1 cellular context compared by ENCODE assay signal in the genomic region with DNA sequence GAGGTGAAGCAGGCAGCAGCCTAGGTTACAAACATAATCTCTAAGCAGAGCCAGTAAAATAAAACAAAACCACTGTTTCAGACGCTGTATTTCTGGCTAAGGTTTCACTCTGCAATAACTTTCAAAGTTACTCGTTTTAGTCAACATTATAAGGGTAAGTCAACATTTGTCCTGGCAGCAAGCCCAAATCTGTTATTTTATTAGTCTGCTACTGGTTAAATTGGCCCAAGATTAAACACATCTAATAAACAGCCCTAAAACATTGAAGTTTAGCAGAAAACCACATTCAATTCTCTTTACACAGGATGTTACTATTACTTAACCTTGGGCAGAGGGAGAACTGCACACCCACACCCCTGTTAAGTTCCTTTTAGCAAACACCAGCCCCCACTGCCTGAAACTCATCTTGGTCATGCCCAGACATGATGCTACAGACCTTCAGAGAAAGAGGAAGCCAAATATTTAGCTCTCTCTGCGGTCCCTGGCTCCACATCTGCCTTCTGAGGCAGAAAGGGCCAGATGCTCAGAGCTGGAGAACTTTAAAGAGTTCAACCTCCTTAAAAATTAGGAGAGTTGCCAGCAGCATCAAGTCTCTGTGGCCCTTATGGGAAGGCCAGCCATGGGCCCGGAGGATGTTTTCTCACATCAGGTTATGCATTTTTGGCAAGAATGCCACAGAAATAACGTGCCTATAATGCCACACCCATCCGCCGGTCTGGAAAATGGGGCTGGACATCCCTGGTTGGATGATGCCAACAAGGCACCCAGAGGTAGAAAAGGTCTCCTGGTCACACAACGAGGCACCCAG.
TF ChIP-seq lines count a peak whose summit lies in the region.

No MANE protein-coding gene starts in this region.

TF ChIP-seq in liver, 16 proteins besides CTCF, POLR2A, EP300 and RAD21 (continued from another document):
- TF ChIP-seq, protein P1, sequence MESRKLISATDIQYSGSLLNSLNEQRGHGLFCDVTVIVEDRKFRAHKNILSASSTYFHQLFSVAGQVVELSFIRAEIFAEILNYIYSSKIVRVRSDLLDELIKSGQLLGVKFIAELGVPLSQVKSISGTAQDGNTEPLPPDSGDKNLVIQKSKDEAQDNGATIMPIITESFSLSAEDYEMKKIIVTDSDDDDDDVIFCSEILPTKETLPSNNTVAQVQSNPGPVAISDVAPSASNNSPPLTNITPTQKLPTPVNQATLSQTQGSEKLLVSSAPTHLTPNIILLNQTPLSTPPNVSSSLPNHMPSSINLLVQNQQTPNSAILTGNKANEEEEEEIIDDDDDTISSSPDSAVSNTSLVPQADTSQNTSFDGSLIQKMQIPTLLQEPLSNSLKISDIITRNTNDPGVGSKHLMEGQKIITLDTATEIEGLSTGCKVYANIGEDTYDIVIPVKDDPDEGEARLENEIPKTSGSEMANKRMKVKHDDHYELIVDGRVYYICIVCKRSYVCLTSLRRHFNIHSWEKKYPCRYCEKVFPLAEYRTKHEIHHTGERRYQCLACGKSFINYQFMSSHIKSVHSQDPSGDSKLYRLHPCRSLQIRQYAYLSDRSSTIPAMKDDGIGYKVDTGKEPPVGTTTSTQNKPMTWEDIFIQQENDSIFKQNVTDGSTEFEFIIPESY (IDR thresholded peaks at IDR 0.05): no peak
- TF ChIP-seq, protein P2, sequence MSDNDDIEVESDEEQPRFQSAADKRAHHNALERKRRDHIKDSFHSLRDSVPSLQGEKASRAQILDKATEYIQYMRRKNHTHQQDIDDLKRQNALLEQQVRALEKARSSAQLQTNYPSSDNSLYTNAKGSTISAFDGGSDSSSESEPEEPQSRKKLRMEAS (IDR thresholded peaks at IDR 0.05): no peak
- no peak for TF ChIP-seq GABPA (IDR thresholded peaks at IDR 0.05 in 1 of 2, conservative IDR thresholded peaks at IDR 0.05 in 1 of 2)
- peak; percentile 15 for TF ChIP-seq FOXA1 (IDR thresholded peaks at IDR 0.05)
- TF ChIP-seq YY1 (IDR thresholded peaks at IDR 0.05): no peak
- TF ChIP-seq SP1 (IDR thresholded peaks at IDR 0.05): peak; percentile 19
- no peak for TF ChIP-seq TAF1 (conservative IDR thresholded peaks at IDR 0.05)
- TF ChIP-seq FOXA2 (IDR thresholded peaks at IDR 0.05): no peak
- no peak for TF ChIP-seq HNF4G (IDR thresholded peaks at IDR 0.05)
- peak in 1 of 2 donors; percentile 17 for TF ChIP-seq JUND (IDR thresholded peaks at IDR 0.05)
- TF ChIP-seq NR2F2 (IDR thresholded peaks at IDR 0.05): no peak
- TF ChIP-seq HNF4A (conservative IDR thresholded peaks at IDR 0.05): peak; percentile 16 to 53
- TF ChIP-seq RXRA (IDR thresholded peaks at IDR 0.05): peak in 1 of 2 donors; percentile 46
